In the genomic region with DNA sequence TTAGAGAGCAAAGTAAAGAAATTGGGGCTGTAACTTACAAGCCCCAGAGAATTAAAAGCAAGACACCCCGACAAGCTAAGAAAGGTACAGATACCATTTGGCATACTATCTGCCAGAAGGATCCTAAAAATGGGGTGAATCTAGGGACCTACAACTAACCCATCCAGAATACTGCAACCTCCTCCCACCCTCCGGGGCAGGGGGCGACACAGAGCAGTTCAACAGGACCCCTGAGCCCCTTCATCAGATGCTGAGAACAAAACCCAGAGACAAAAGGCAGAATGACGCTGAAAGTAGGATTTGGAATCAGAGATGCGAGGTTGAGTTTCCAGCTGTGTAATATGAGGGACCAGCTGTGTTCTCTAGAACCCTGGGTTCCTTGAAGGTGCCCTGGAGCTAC, we compare ENCODE assay signal across 18 cellular contexts.
DNase-seq lines count a peak whose midpoint lies in the region; ATAC-seq and TF ChIP-seq lines count a peak whose summit lies in the region.
"Had no signal": no experiment of that assay in that cellular context is flagged by ENCODE, and none has a peak within 500 bp of the region (broad histone marks: within the 10 kb centered on the region; RNA-seq: fewer than 3 reads in every experiment).

No MANE protein-coding gene starts in this region.

- H3K27ac ChIP-seq in PC-3 (ENCODE audit: low read length) = peak overlapping the region; percentile 100
- H3K27ac ChIP-seq: coronary artery had no signal

- CTCF ChIA-PET in PC-3 (lab: Charles Lee) = interaction anchor here (0.6 kb wide), 1 partner anchor 187 kb away, joined by 3 read pairs; no protein-coding TSS in a partner anchor
- CTCF ChIA-PET in GM10248 (lab: Yijun Ruan, JAX) = interaction anchor here (2.0 kb wide), 1 partner anchor 41 kb away, joined by 4 read pairs; no protein-coding TSS in a partner anchor

- peak overlapping the region; percentile 88 for H3K9ac ChIP-seq in PC-3 (ENCODE audit: low read length)

- H3K9me3 Mint-ChIP-seq in glutamatergic neuron (ENCODE audit: unreplicated experiment) (no peaks in the 10 kb centered on the region), progenitor cell of endocrine pancreas (ENCODE audit: low read depth) (no peaks in the 10 kb centered on the region)
- H3K9me3 Mint-ChIP-seq: CD14-positive monocyte; immature natural killer cell; natural killer cell treated with Interleukin-12 subunit alpha and Interleukin-12 subunit beta and Interleukin-15 and Interleukin-18, amount 100 ng/mL, for 72 hours; stimulated activated memory B cell treated with anti-CD40 and anti-IgM and Interleukin-4, amounts not matched to agents 10 μg/mL and 1 μg/mL and 100 μg/mL, for 72 hours had no signal

- DNase-seq in NCI-H1694 treated with DMSO at 0.1 percent for 48 hours (lab: John Stamatoyannopoulos, UW) = peak; percentile 31
- no peak for DNase-seq in NCI-H1694 (lab: John Stamatoyannopoulos, UW)
- DNase-seq in PC-3 = no peak
- peak; percentile 54 for DNase-seq in glutamatergic neuron
- DNase-seq in progenitor cell of endocrine pancreas (ENCODE audit: low spot score, unreplicated experiment) = no peak
- DNase-seq in activated CD4-positive, alpha-beta T cell treated with anti-CD3 and anti-CD28 coated beads for 48 hours = no peak
- no peak for DNase-seq in GM10248 (ENCODE audit: extremely low spot score)
- no peak for DNase-seq in NCI-H510A (lab: John Stamatoyannopoulos, UW)
- DNase-seq: immature natural killer cell; Karpas-422; mammary epithelial cell; NCI-H2227 treated with DMSO at 0.1 percent for 48 hours; stimulated activated CD4-positive, alpha-beta T cell treated with anti-CD3 and anti-CD28 coated beads, Interleukin-12 subunit alpha, Interleukin-12 subunit beta, amount 100 ng/mL, for 4 hours; T-helper 9 cell had no signal

- no peak overlapping the region for H3K4me3 ChIP-seq in PC-3 (ENCODE audit: low read length)
- H3K4me3 ChIP-seq: coronary artery had no signal

- 0 out of 2 replicates have a peak, but pooled peaks cover 3% of the 10 kb centered on the region for H3K79me2 ChIP-seq in PC-3 (ENCODE audit: low read length)

- TF ChIP-seq CTCF in PC-3 (conservative IDR thresholded peaks at IDR 0.05; ENCODE audit: low read depth, low read length) (peak; percentile 24; the same call in 1 of the 2 replicates), glutamatergic neuron (IDR thresholded peaks at IDR 0.05; ENCODE audit: partially characterized antibody, unreplicated experiment) (peak; percentile 33), progenitor cell of endocrine pancreas (IDR thresholded peaks at IDR 0.05; ENCODE audit: unreplicated experiment) (peak; percentile 23), GM10248 (IDR thresholded peaks at IDR 0.05; ENCODE audit: control extremely low read depth, extremely low read depth, low read depth, missing control alignments) (no peak)

- no peak for ATAC-seq in PC-3
- ATAC-seq: stimulated activated memory B cell treated with anti-CD40 and anti-IgM and Interleukin-4, amounts not matched to agents 10 μg/mL and 1 μg/mL and 100 μg/mL, for 72 hours had no signal

- H3F3A ChIP-seq in PC-3 (ENCODE audit: low read length, unreplicated experiment) = peaks cover 16% of the 10 kb centered on the region

- H3K9me2 ChIP-seq in PC-3 (replicated peaks; ENCODE audit: low read length) = no peaks in the 10 kb centered on the region

- H3K36me3 ChIP-seq in PC-3 (ENCODE audit: low read depth, low read length) = no peaks in the 10 kb centered on the region; the same call in 1 of the 2 replicates

- H3K27me3 ChIP-seq in PC-3 (ENCODE audit: low read length) = no peaks in the 10 kb centered on the region

- H3K9me3 ChIP-seq in PC-3 (ENCODE audit: low read length) = no peaks in the 10 kb centered on the region

- peaks cover 63% of the 10 kb centered on the region for H3K4me1 ChIP-seq in PC-3 (ENCODE audit: insufficient read depth, low read length)

- H3K36me3 Mint-ChIP-seq in glutamatergic neuron (ENCODE audit: unreplicated experiment) = no peaks in the 10 kb centered on the region
- no peaks in the 10 kb centered on the region for H3K36me3 Mint-ChIP-seq in progenitor cell of endocrine pancreas (ENCODE audit: insufficient read depth)
- H3K36me3 Mint-ChIP-seq: CD14-positive monocyte; immature natural killer cell; natural killer cell treated with Interleukin-12 subunit alpha and Interleukin-12 subunit beta and Interleukin-15 and Interleukin-18, amount 100 ng/mL, for 72 hours; stimulated activated memory B cell treated with anti-CD40 and anti-IgM and Interleukin-4, amounts not matched to agents 10 μg/mL and 1 μg/mL and 100 μg/mL, for 72 hours had no signal

- H3K4me2 ChIP-seq in PC-3 (ENCODE audit: low read length) = 0 out of 2 replicates have a peak overlapping the region, but pooled peaks have one; percentile 80

- BruUV-seq in PC-3 (replicated peaks; lab: Mats Ljungman, UMichigan) = no TSS peak

- H4K20me1 ChIP-seq in PC-3 (ENCODE audit: low read length) = no peaks in the 10 kb centered on the region

- H3K4me1 Mint-ChIP-seq in glutamatergic neuron (ENCODE audit: low read depth, unreplicated experiment) (peaks cover 25% of the 10 kb centered on the region), progenitor cell of endocrine pancreas (ENCODE audit: low read depth) (peaks cover 23% of the 10 kb centered on the region)
- H3K4me1 Mint-ChIP-seq: immature natural killer cell had no signal

- H2AFZ ChIP-seq in PC-3 (ENCODE audit: low read length) = no peak overlapping the region

- intact Hi-C loops in PC-3 (cut with micrococcal nuclease) = loop anchor here (5.0 to 10.0 kb wide), 3 partner anchors 48 to 132 kb away; a partner anchor contains a TSS

- POLR2A ChIA-PET in PC-3 (lab: Charles Lee; ENCODE audit: unreplicated experiment) (interaction anchor here (0.8 kb wide), 1 partner anchor 98 kb away, joined by 4 read pairs; no protein-coding TSS in a partner anchor), GM10248 (lab: Yijun Ruan, JAX) (no interaction called here)

- no peak overlapping the region for H3K27ac Mint-ChIP-seq in glutamatergic neuron (ENCODE audit: unreplicated experiment)
- no peak overlapping the region for H3K27ac Mint-ChIP-seq in progenitor cell of endocrine pancreas
- H3K27ac Mint-ChIP-seq: CD14-positive monocyte; immature natural killer cell; natural killer cell treated with Interleukin-12 subunit alpha and Interleukin-12 subunit beta and Interleukin-15 and Interleukin-18, amount 100 ng/mL, for 72 hours; stimulated activated memory B cell treated with anti-CD40 and anti-IgM and Interleukin-4, amounts not matched to agents 10 μg/mL and 1 μg/mL and 100 μg/mL, for 72 hours had no signal

- no peak overlapping the region for H3K4me3 Mint-ChIP-seq in glutamatergic neuron (ENCODE audit: unreplicated experiment)
- no peak overlapping the region for H3K4me3 Mint-ChIP-seq in progenitor cell of endocrine pancreas (ENCODE audit: low read depth)
- H3K4me3 Mint-ChIP-seq: CD14-positive monocyte; immature natural killer cell; natural killer cell treated with Interleukin-12 subunit alpha and Interleukin-12 subunit beta and Interleukin-15 and Interleukin-18, amount 100 ng/mL, for 72 hours; stimulated activated memory B cell treated with anti-CD40 and anti-IgM and Interleukin-4, amounts not matched to agents 10 μg/mL and 1 μg/mL and 100 μg/mL, for 72 hours had no signal

- H3K27me3 Mint-ChIP-seq in glutamatergic neuron (ENCODE audit: unreplicated experiment) (no peaks in the 10 kb centered on the region), progenitor cell of endocrine pancreas (no peaks in the 10 kb centered on the region)

Comparison
In these comparisons a context has a peak if more than half of its experiments do, and no peak if none do; other contexts are left out.
1. DNase-seq: peak in NCI-H1694 treated with DMSO at 0.1 percent for 48 hours (single experiment) and glutamatergic neuron (single experiment); none in NCI-H1694 (single experiment), PC-3 (single experiment), progenitor cell of endocrine pancreas (single experiment), activated CD4-positive, alpha-beta T cell treated with anti-CD3 and anti-CD28 coated beads for 48 hours (single experiment), GM10248 (single experiment) and NCI-H510A (single experiment).